ENCODE assay signal across 8 cellular contexts in genomic region chr9:32589083-32589713, GRCh38. TPM values are rescaled to one million over a fixed set of nuclear protein-coding genes. Genes with fewer than 3 reads are reported as not detected.
DNase-seq lines count a peak whose midpoint lies in the region; ATAC-seq and TF ChIP-seq lines count a peak whose summit lies in the region.

No MANE protein-coding gene starts in this region.

- peak overlapping the region; percentile 58 to 89 (median 69) for H3K27ac Mint-ChIP-seq in nephron

- peak; percentile 46 to 63 (median 54) for TF ChIP-seq CTCF in nephron (IDR thresholded peaks at IDR 0.05; ENCODE audit: unreplicated experiment in 3 of 3)

- H3K4me1 Mint-ChIP-seq in nephron = peaks cover 19% of the 10 kb centered on the region

- DNase-seq in NOMO-1 treated with DMSO at 0.1 percent for 48 hours (lab: John Stamatoyannopoulos, UW; ENCODE audit: unreplicated experiment) (peak; percentile 51), NOMO-1 treated with dmso at 0.1 percent for 144 hours (lab: John Stamatoyannopoulos, UW; ENCODE audit: unreplicated experiment) (no peak), NCI-H82 (lab: John Stamatoyannopoulos, UW) (peak; percentile 54), dermis blood vessel endothelial cell (peak; percentile 72), NK-92 (lab: John Stamatoyannopoulos, UW; ENCODE audit: unreplicated experiment) (no peak)

- no peaks in the 10 kb centered on the region for H3K9me3 Mint-ChIP-seq in nephron

- H3K36me3 Mint-ChIP-seq in nephron (ENCODE audit: low read depth) = no peaks in the 10 kb centered on the region

- no peak overlapping the region for H3K4me3 Mint-ChIP-seq in nephron

- peak; percentile 63 for ATAC-seq in HG02981 (IDR thresholded peaks at IDR 0.05; ENCODE audit: unreplicated experiment)
- ATAC-seq in GM19452 (IDR thresholded peaks at IDR 0.05; ENCODE audit: unreplicated experiment) = no peak

- H3K27me3 Mint-ChIP-seq in nephron (ENCODE audit: low read depth) = no peaks in the 10 kb centered on the region

RNA-seq across cellular contexts. Expression of gene NDUFB6, which starts 16.2 kb away (rescaled TPM):
- total RNA-seq in dermis blood vessel endothelial cell = 33.5 and 49.0 TPM in 2 replicates

RNA-seq across cellular contexts. Expression of gene TOPORS, which starts 36.8 kb away (rescaled TPM):
- 39.6 and 53.3 TPM in 2 replicates for total RNA-seq in dermis blood vessel endothelial cell

RNA-seq across cellular contexts. Expression of gene SMIM27, which starts 37.1 kb away (rescaled TPM):
- 1.3 and 2.6 TPM in 2 replicates for total RNA-seq in dermis blood vessel endothelial cell

RNA-seq across cellular contexts. Expression of gene TAF1L, which starts 46.3 kb away (rescaled TPM):
- total RNA-seq in dermis blood vessel endothelial cell = under 0.01 TPM in 2 replicates

Comparison
In these comparisons a context has a peak if more than half of its experiments do, and no peak if none do; other contexts are left out.
1. DNase-seq: peak in NOMO-1 treated with DMSO at 0.1 percent for 48 hours (single experiment), NCI-H82 (single experiment) and dermis blood vessel endothelial cell (single experiment); none in NOMO-1 treated with dmso at 0.1 percent for 144 hours (single experiment) and NK-92 (single experiment).